1 cellular context compared by ENCODE assay signal in the genomic region with DNA sequence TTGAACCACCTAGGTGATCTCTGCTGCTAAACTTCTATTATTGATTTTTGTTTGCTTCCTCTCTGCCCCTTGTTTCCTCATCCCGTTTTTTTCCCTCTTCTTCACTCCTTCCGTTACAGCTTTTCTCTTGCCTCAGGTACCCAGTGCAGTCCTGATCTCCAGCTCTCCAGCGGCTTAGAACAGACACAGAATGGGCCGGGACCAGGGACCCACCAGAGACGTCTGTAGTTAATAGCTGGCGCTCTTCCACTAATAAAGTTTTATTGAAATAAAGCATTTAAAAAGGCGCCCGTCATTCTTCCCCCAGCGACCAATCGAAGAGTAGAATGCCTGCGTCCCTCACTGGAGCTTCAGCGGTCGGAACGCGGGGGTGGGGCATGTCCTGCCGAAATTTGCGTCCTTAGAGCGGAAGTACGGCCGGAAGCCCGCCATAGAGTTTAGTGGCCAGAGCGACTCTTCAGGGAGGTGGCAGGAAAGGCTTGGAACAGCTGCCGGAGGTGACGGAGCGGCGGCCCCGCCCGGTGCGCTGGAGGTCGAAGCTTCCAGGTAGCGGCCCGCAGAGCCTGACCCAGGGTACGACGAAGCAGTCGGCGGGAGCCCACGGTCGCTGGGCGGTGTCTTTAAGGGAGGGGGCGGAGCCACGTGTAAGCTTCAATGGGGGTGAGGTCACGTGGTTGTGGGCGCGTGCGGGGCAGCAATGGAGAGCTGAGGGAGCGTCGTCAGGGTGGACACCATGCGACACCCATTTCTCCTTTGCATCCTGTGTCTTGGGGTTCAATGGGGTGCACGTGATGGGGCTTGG.
TF ChIP-seq lines count a peak whose summit lies in the region.

A gene with protein sequence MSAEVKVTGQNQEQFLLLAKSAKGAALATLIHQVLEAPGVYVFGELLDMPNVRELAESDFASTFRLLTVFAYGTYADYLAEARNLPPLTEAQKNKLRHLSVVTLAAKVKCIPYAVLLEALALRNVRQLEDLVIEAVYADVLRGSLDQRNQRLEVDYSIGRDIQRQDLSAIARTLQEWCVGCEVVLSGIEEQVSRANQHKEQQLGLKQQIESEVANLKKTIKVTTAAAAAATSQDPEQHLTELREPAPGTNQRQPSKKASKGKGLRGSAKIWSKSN (plus strand): TSS at position 440 of the 802 bp plus-strand sequence. CDS start 611 bp downstream, outside the sequence.

TF ChIP-seq in SK-N-SH, 30 proteins besides CTCF, POLR2A, EP300 and RAD21 (continued from another document):
- TF ChIP-seq YY1 (IDR thresholded peaks at IDR 0.05; ENCODE audit: low read depth) = peak; percentile 70
- TF ChIP-seq SMC3 (IDR thresholded peaks at IDR 0.05; ENCODE audit: low read depth, low read length) = 0 out of 2 replicates have a peak, but pooled peaks have one; percentile 11
- no peak for TF ChIP-seq FOSL2 (IDR thresholded peaks at IDR 0.05; ENCODE audit: borderline replicate concordance, low read depth)
- 0 out of 2 replicates have a peak, but pooled peaks have one; percentile 21 for TF ChIP-seq NRF1 (IDR thresholded peaks at IDR 0.05; ENCODE audit: low read depth, low read length)
- TF ChIP-seq, protein P1, sequence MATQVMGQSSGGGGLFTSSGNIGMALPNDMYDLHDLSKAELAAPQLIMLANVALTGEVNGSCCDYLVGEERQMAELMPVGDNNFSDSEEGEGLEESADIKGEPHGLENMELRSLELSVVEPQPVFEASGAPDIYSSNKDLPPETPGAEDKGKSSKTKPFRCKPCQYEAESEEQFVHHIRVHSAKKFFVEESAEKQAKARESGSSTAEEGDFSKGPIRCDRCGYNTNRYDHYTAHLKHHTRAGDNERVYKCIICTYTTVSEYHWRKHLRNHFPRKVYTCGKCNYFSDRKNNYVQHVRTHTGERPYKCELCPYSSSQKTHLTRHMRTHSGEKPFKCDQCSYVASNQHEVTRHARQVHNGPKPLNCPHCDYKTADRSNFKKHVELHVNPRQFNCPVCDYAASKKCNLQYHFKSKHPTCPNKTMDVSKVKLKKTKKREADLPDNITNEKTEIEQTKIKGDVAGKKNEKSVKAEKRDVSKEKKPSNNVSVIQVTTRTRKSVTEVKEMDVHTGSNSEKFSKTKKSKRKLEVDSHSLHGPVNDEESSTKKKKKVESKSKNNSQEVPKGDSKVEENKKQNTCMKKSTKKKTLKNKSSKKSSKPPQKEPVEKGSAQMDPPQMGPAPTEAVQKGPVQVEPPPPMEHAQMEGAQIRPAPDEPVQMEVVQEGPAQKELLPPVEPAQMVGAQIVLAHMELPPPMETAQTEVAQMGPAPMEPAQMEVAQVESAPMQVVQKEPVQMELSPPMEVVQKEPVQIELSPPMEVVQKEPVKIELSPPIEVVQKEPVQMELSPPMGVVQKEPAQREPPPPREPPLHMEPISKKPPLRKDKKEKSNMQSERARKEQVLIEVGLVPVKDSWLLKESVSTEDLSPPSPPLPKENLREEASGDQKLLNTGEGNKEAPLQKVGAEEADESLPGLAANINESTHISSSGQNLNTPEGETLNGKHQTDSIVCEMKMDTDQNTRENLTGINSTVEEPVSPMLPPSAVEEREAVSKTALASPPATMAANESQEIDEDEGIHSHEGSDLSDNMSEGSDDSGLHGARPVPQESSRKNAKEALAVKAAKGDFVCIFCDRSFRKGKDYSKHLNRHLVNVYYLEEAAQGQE (IDR thresholded peaks at IDR 0.05; ENCODE audit: low read depth, low read length) = 0 out of 2 replicates have a peak, but pooled peaks have one; percentile 31
- peak; percentile 30; the same call in 1 of the 2 replicates for TF ChIP-seq TCF12 (IDR thresholded peaks at IDR 0.05)
- no peak for TF ChIP-seq SIN3A (IDR thresholded peaks at IDR 0.05; ENCODE audit: borderline replicate concordance, low read depth, low read length)
- peak; percentile 62; the same call in 1 of the 2 replicates for TF ChIP-seq FOXJ3 (CRISPR knock-in tag; IDR thresholded peaks at IDR 0.05)
- TF ChIP-seq, protein P2, sequence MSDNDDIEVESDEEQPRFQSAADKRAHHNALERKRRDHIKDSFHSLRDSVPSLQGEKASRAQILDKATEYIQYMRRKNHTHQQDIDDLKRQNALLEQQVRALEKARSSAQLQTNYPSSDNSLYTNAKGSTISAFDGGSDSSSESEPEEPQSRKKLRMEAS (IDR thresholded peaks at IDR 0.05; ENCODE audit: low read depth) = peak; percentile 100
- TF ChIP-seq JUND (IDR thresholded peaks at IDR 0.05) = no peak
- TF ChIP-seq MEF2A (IDR thresholded peaks at IDR 0.05; ENCODE audit: borderline replicate concordance, low read depth) = no peak
- peak; percentile 58 for TF ChIP-seq TAF1 (IDR thresholded peaks at IDR 0.05; ENCODE audit: borderline replicate concordance, low read depth, low read length)
- TF ChIP-seq, protein P3, sequence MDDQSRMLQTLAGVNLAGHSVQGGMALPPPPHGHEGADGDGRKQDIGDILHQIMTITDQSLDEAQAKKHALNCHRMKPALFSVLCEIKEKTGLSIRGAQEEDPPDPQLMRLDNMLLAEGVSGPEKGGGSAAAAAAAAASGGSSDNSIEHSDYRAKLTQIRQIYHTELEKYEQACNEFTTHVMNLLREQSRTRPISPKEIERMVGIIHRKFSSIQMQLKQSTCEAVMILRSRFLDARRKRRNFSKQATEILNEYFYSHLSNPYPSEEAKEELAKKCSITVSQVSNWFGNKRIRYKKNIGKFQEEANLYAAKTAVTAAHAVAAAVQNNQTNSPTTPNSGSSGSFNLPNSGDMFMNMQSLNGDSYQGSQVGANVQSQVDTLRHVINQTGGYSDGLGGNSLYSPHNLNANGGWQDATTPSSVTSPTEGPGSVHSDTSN (IDR thresholded peaks at IDR 0.05) = peak; percentile 93
- TF ChIP-seq POLR2AphosphoS5 (IDR thresholded peaks at IDR 0.05; ENCODE audit: low read depth, low read length) = peak; percentile 57
